Comparison of ENCODE assay signal across 16 cellular contexts in the genomic region with DNA sequence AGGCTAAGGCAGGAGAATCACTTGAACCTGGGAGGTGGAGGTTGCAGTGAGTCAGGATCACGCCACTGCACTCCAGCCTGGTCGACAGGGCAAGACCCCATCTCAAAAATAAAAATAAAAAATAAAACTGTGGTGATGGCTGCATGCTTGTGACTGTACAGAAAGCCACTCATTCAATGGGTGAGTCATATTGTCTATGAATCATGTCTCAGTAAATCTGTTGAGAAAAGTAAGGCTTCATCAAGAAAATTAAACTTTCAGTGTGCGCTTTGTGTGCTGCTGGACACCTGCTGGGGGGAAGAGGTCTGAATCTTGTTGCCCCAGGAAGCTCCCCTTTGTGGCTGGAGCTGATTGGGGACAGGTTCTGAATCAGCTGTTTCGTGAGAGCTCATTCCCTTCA. TPM values are rescaled to one million over a fixed set of nuclear protein-coding genes. Genes with fewer than 3 reads are reported as not detected.
DNase-seq lines count a peak whose midpoint lies in the region; ATAC-seq, FAIRE-seq and TF ChIP-seq lines count a peak whose summit lies in the region.
"Had no signal": no experiment of that assay in that cellular context is flagged by ENCODE, and none has a peak within 500 bp of the region (broad histone marks: within the 10 kb centered on the region; RNA-seq: fewer than 3 reads in every experiment).

No MANE protein-coding gene starts in this region.

- DNase-seq in ACHN (peak; percentile 51), GM23248 (peak; percentile 79), T-helper 17 cell (no peak), fibroblast of peridontal ligament (ENCODE audit: extremely low read depth) (peak; percentile 61), NCI-H1092 (lab: John Stamatoyannopoulos, UW) (no peak), pancreas (no peak)
- DNase-seq in stimulated activated CD4-positive, alpha-beta T cell treated with anti-CD3 and anti-CD28 coated beads, Interleukin-4, amount 100 ng/mL, for 4 hours: no peak
- DNase-seq: Calu3, colonic mucosa, heart left ventricle, NCI-H2081, psoas muscle, T-helper 9 cell, thyroid gland had no signal

- H3K27ac ChIP-seq in GM23248 (peak overlapping the region; percentile 16; the same call in 1 of the 2 replicates), pancreas (no peak overlapping the region)
- H3K27ac ChIP-seq: colonic mucosa, psoas muscle, thyroid gland had no signal

- peak overlapping the region; percentile 3 for H3K27ac Mint-ChIP-seq in T-helper 17 cell
- H3K27ac Mint-ChIP-seq: memory B cell had no signal

- in situ Hi-C loops in ACHN (cut with HindIII; ENCODE audit: low pct_ligation_motif_present, low pct_unique_long_range_greater_than_20kb, low sequenced_read_pairs): no loop called here
- in situ Hi-C loops in GM23248 (cut with MboI): no loop called here

- no peaks in the 10 kb centered on the region for H4K20me1 ChIP-seq in GM23248 (ENCODE audit: insufficient read depth)

- no peak overlapping the region for H3K9ac ChIP-seq in GM23248

- H3K4me3 Mint-ChIP-seq in T-helper 17 cell: no peak overlapping the region
- H3K4me3 Mint-ChIP-seq: memory B cell had no signal

- no peak for TF ChIP-seq CTCF in pancreas (IDR thresholded peaks at IDR 0.05)

- no peak overlapping the region for H2AFZ ChIP-seq in GM23248

- H3K27me3 ChIP-seq in GM23248 (replicated peaks; ENCODE audit: insufficient read depth): no peaks in the 10 kb centered on the region
- H3K27me3 ChIP-seq in pancreas: no peaks in the 10 kb centered on the region
- H3K27me3 ChIP-seq: colonic mucosa, heart left ventricle, thyroid gland had no signal

- no peaks in the 10 kb centered on the region for H3K27me3 Mint-ChIP-seq in T-helper 17 cell
- H3K27me3 Mint-ChIP-seq: memory B cell had no signal

- no peak for ATAC-seq in T-helper 17 cell
- ATAC-seq in GM18520 (IDR thresholded peaks at IDR 0.05; ENCODE audit: unreplicated experiment): no peak
- no peak for ATAC-seq in pancreas
- ATAC-seq: heart left ventricle, psoas muscle had no signal

- no peak for FAIRE-seq in pancreas (lab: Jason Lieb, UNC)

- H3K4me1 ChIP-seq in GM23248 (ENCODE audit: insufficient read depth): peaks cover 9% of the 10 kb centered on the region
- no peaks in the 10 kb centered on the region for H3K4me1 ChIP-seq in pancreas
- H3K4me1 ChIP-seq: colonic mucosa, psoas muscle, thyroid gland had no signal

- WGBS in GM23248 (ENCODE audit: low coverage in 1 of 2, low lambda C conversion rate in 2 of 2, missing lambda C conversion rate in 2 of 2), 2 experiments: 38 to 40% methylated on average over 4 of the region's 4 CpGs
- WGBS in pancreas, 2 donors: 95 to 96% methylated on average over 4 of the region's 4 CpGs

- no peaks in the 10 kb centered on the region for H3K79me2 ChIP-seq in GM23248 (ENCODE audit: insufficient read depth)

- H3F3A ChIP-seq in GM23248 (ENCODE audit: insufficient read depth): peaks cover 3% of the 10 kb centered on the region; the same call in 1 of the 2 replicates

- H3K9me2 ChIP-seq in GM23248 (ENCODE audit: insufficient read depth): no peaks in the 10 kb centered on the region

- H3K9me3 ChIP-seq in GM23248 (ENCODE audit: low read depth) (no peaks in the 10 kb centered on the region), T-helper 17 cell (ENCODE audit: control insufficient read depth, low read length, poor library complexity, severe bottlenecking) (no peaks in the 10 kb centered on the region), pancreas (no peaks in the 10 kb centered on the region)
- H3K9me3 ChIP-seq: colonic mucosa, heart left ventricle, psoas muscle, thyroid gland had no signal

- intact Hi-C loops in pancreas (cut with DNase I): loop anchor here in 1 of 3 donors (10.0 kb wide), 1 partner anchor 170 kb away; no protein-coding TSS in a partner anchor

- H3K4me1 Mint-ChIP-seq in T-helper 17 cell: peaks cover 6% of the 10 kb centered on the region

- peak overlapping the region; percentile 5 for H3K4me2 ChIP-seq in GM23248 (ENCODE audit: unreplicated experiment)

- H3K4me3 ChIP-seq in GM23248 (no peak overlapping the region), pancreas (no peak overlapping the region)
- H3K4me3 ChIP-seq: colonic mucosa, heart left ventricle, psoas muscle, thyroid gland had no signal

- peaks cover 8% of the 10 kb centered on the region for H3K36me3 Mint-ChIP-seq in T-helper 17 cell (ENCODE audit: low read depth)

- H3K36me3 ChIP-seq in GM23248 (ENCODE audit: low read depth) (peaks cover 3% of the 10 kb centered on the region; the same call in 1 of the 2 replicates), pancreas (peaks cover 6 to 47% (median 33%) of the 10 kb centered on the region in 3 donors)

RNA-seq across cellular contexts. Expression of a gene that starts 11.3 kb away (rescaled TPM):
- total RNA-seq in GM23248 (2014; rRNA removed; shearing (Covaris generic)): 16.3 and 19.1 TPM in 2 replicates
- 22.3 and 23.4 TPM in 2 replicates for polyA plus RNA-seq in GM23248 (2016; fragmentation: Nextera tagmentation; extraction: Ambion mirVana)
- 10 to 100 TPM; 19.2 to 21.0 TPM for total RNA-seq in T-helper 17 cell
- total RNA-seq in pancreas: 10 to 100 TPM; 14.6 to 24.7 (median 20.7) TPM
- polyA plus RNA-seq in pancreas: 10 to 100 TPM; 30.2 to 32.1 TPM

Comparison
In these comparisons a context has a peak if more than half of its experiments do, and no peak if none do; other contexts are left out.
1. DNase-seq: peak in ACHN (single experiment), GM23248 (single experiment) and fibroblast of peridontal ligament (single experiment); none in T-helper 17 cell (0 of 3), NCI-H1092 (single experiment), pancreas (0 of 6) and stimulated activated CD4-positive, alpha-beta T cell treated with anti-CD3 and anti-CD28 coated beads, Interleukin-4, amount 100 ng/mL, for 4 hours (0 of 2).